Comparison of ENCODE assay signal across 25 cellular contexts in genomic region chr2:71063216-71063615, GRCh38. TPM values are rescaled to one million over a fixed set of nuclear protein-coding genes. Genes with fewer than 3 reads are reported as not detected.
DNase-seq lines count a peak whose midpoint lies in the region; ATAC-seq and TF ChIP-seq lines count a peak whose summit lies in the region.
"Had no signal": no experiment of that assay in that cellular context is flagged by ENCODE, and none has a peak within 500 bp of the region (broad histone marks: within the 10 kb centered on the region; RNA-seq: fewer than 3 reads in every experiment).

No MANE protein-coding gene starts in this region.

- intact Hi-C loops in left ventricle myocardium inferior (cut with micrococcal nuclease): no loop called here
- intact Hi-C loops in tibial artery (cut with DNase I; ENCODE audit: low total_unique reads): no loop called here

- H3K4me1 ChIP-seq in BLaER1 treated with 17β-estradiol and CSF1 and Interleukin-3, amounts not matched to agents 10 nM and 100 nM: peaks cover 28 to 80% (median 66%) of the 10 kb centered on the region in 10 experiments
- H3K4me1 ChIP-seq in trophoblast cell (ENCODE audit: control insufficient read depth in 1 of 2, insufficient read depth in 2 of 2, low read length in 2 of 2): peaks cover 6 to 11% of the 10 kb centered on the region in 2 experiments
- peaks cover 21% of the 10 kb centered on the region for H3K4me1 ChIP-seq in left ventricle myocardium inferior
- peaks cover 0 to 4% (median 2%) of the 10 kb centered on the region in 4 donors for H3K4me1 ChIP-seq in tibial artery

- H2AK5ac ChIP-seq in trophoblast cell (ENCODE audit: low read length): no peak overlapping the region

- DNase-seq in trophoblast cell (no peak), left ventricle myocardium inferior (no peak), tibial artery (no peak), NCI-H1417 (lab: John Stamatoyannopoulos, UW) (no peak)
- DNase-seq in effector CD8-positive, alpha-beta T cell (lab: John Stamatoyannopoulos, UW): no peak
- DNase-seq: 8988T; activated CD8-positive, alpha-beta T cell treated with anti-CD3 and anti-CD28 coated beads, Interleukin-2, amount 10 ng/mL, durations not matched to agents 7 days and 5 days; activated T-cell treated with anti-CD3 and anti-CD28 coated beads for 4 hours; CD4-positive, alpha-beta T cell; cortex of kidney; HCEC 1CT; naive thymus-derived CD8-positive, alpha-beta T cell; NCI-H1436 treated with DMSO at 0.1 percent for 48 hours; NCI-H446 treated with DMSO at 0.1 percent for 48 hours; OCI-M1; retina; SK-N-SH; small intestine; stimulated activated CD4-positive, alpha-beta T cell treated with anti-CD3 and anti-CD28 coated beads, Interleukin-2, amount 100 ng/mL, for 24 hours; T-helper 17 cell had no signal

- peak overlapping the region in 9 of 11 experiments; percentile 87 to 100 (median 96); a peak in 17 of 22 replicates for H3K27ac ChIP-seq in BLaER1 treated with 17β-estradiol and CSF1 and Interleukin-3, amounts not matched to agents 10 nM and 100 nM
- H3K27ac ChIP-seq in angular gyrus (ENCODE audit: low read depth, low read length) (peak overlapping the region; percentile 18), trophoblast cell (ENCODE audit: low read depth, low read length) (no peak overlapping the region), left ventricle myocardium inferior (replicated peaks) (no peak overlapping the region), tibial artery (no peak overlapping the region)
- H3K27ac ChIP-seq: ascending aorta, KMS-11 had no signal

- no peak overlapping the region for H2AFZ ChIP-seq in trophoblast cell (ENCODE audit: insufficient read depth, low read length, poor library complexity)

- H2BK120ac ChIP-seq in trophoblast cell (ENCODE audit: insufficient read depth, low read length, poor library complexity): no peak overlapping the region

- H3K9me3 ChIP-seq in BLaER1 treated with 17β-estradiol and CSF1 and Interleukin-3, amounts not matched to agents 10 nM and 100 nM (replicated peaks in 1 of 11): no peaks in the 10 kb centered on the region
- no peaks in the 10 kb centered on the region for H3K9me3 ChIP-seq in trophoblast cell (ENCODE audit: insufficient read depth, low read depth, low read length)
- H3K9me3 ChIP-seq in left ventricle myocardium inferior (replicated peaks): no peaks in the 10 kb centered on the region
- H3K9me3 ChIP-seq in tibial artery: no peaks in the 10 kb centered on the region
- H3K9me3 ChIP-seq: ascending aorta, SK-N-SH had no signal

- H3K36me3 ChIP-seq in BLaER1 treated with 17β-estradiol and CSF1 and Interleukin-3, amounts not matched to agents 10 nM and 100 nM: peaks cover 0 to under 1% (median 0%) of the 10 kb centered on the region in 11 experiments; a peak in 1 of 22 replicates
- no peaks in the 10 kb centered on the region for H3K36me3 ChIP-seq in trophoblast cell (ENCODE audit: control insufficient read depth in 1 of 2, insufficient read depth in 2 of 2, low read length in 2 of 2)
- no peaks in the 10 kb centered on the region for H3K36me3 ChIP-seq in left ventricle myocardium inferior
- no peaks in the 10 kb centered on the region for H3K36me3 ChIP-seq in tibial artery
- H3K36me3 ChIP-seq: ascending aorta had no signal

- H2BK5ac ChIP-seq in trophoblast cell (ENCODE audit: low read depth, low read length, poor library complexity): no peak overlapping the region

- peaks cover 6% of the 10 kb centered on the region for H3K79me2 ChIP-seq in trophoblast cell (ENCODE audit: control insufficient read depth, insufficient read depth, low read length, poor library complexity)

- no peak for TF ChIP-seq CTCF in left ventricle myocardium inferior (IDR thresholded peaks at IDR 0.05; ENCODE audit: borderline replicate concordance)
- TF ChIP-seq CTCF in tibial artery (IDR thresholded peaks at IDR 0.05): no peak

- H3K14ac ChIP-seq in trophoblast cell (ENCODE audit: low read length): no peak overlapping the region

- peak; percentile 31 for ATAC-seq in GM19463 (IDR thresholded peaks at IDR 0.05; ENCODE audit: unreplicated experiment)
- ATAC-seq: activated CD8-positive, alpha-beta T cell treated with anti-CD3 and anti-CD28 coated beads, Interleukin-2, amount 10 ng/mL, durations not matched to agents 7 days and 5 days; naive thymus-derived CD8-positive, alpha-beta T cell; T-helper 17 cell had no signal

- WGBS in trophoblast cell (ENCODE audit: extremely low coverage, insufficient coverage, insufficient read length): no CpG with 5 or more reads among the region's 1 CpG

- no peak overlapping the region for H4K12ac ChIP-seq in trophoblast cell (ENCODE audit: low read depth, low read length)

- H3K27me3 ChIP-seq in BLaER1 treated with 17β-estradiol and CSF1 and Interleukin-3, amounts not matched to agents 10 nM and 100 nM: no peaks in the 10 kb centered on the region
- H3K27me3 ChIP-seq in trophoblast cell (ENCODE audit: insufficient read depth, low read length) (no peaks in the 10 kb centered on the region), left ventricle myocardium inferior (ENCODE audit: low read depth) (peaks cover 29% of the 10 kb centered on the region), tibial artery (peaks cover 0 to 23% of the 10 kb centered on the region in 2 donors)
- H3K27me3 ChIP-seq: ascending aorta had no signal

- no peaks in the 10 kb centered on the region for H4K20me1 ChIP-seq in BLaER1 treated with 17β-estradiol and CSF1 and Interleukin-3, amounts not matched to agents 10 nM and 100 nM

- H3K4me2 ChIP-seq in BLaER1 treated with 17β-estradiol and CSF1 and Interleukin-3, amounts not matched to agents 10 nM and 100 nM: peak overlapping the region in 8 of 11 experiments; percentile 76 to 98 (median 96); a peak in 15 of 22 replicates
- H3K4me2 ChIP-seq in trophoblast cell (ENCODE audit: low read length): no peak overlapping the region
- H3K4me2 ChIP-seq: SK-N-SH had no signal

- no peak overlapping the region for H4K8ac ChIP-seq in trophoblast cell (ENCODE audit: low read depth, low read length)

- H2BK12ac ChIP-seq in trophoblast cell (ENCODE audit: low read length): no peak overlapping the region

- no peak overlapping the region for H3K4ac ChIP-seq in trophoblast cell (ENCODE audit: low read depth, low read length)

- H3K4me3 ChIP-seq in BLaER1 treated with 17β-estradiol and CSF1 and Interleukin-3, amounts not matched to agents 10 nM and 100 nM: peak overlapping the region in 6 of 10 experiments; percentile 37 to 70 (median 59); a peak in 11 of 20 replicates
- no peak overlapping the region for H3K4me3 ChIP-seq in trophoblast cell (ENCODE audit: low read depth, low read length)
- H3K4me3 ChIP-seq in left ventricle myocardium inferior: no peak overlapping the region
- H3K4me3 ChIP-seq in tibial artery: no peak overlapping the region
- H3K4me3 ChIP-seq: ascending aorta had no signal

- no peak overlapping the region for H3K23ac ChIP-seq in trophoblast cell (ENCODE audit: low read length)

- H3K9ac ChIP-seq in BLaER1 treated with 17β-estradiol and CSF1 and Interleukin-3, amounts not matched to agents 10 nM and 100 nM: peak overlapping the region in 7 of 11 experiments; percentile 75 to 97 (median 90); a peak in 12 of 22 replicates
- peak overlapping the region; percentile 29 for H3K9ac ChIP-seq in trophoblast cell (ENCODE audit: low read length)
- H3K9ac ChIP-seq: KMS-11, SK-N-SH had no signal

- peaks cover 11% of the 10 kb centered on the region for H3K79me1 ChIP-seq in trophoblast cell (ENCODE audit: low read length)

- no peak overlapping the region for H3K18ac ChIP-seq in trophoblast cell (ENCODE audit: low read length)

- no peak overlapping the region for H4K91ac ChIP-seq in trophoblast cell (ENCODE audit: low read depth, low read length)

RNA-seq across cellular contexts. Expression of gene NAGK, which starts 5.2 kb away (rescaled TPM):
- polyA plus RNA-seq in trophoblast cell (2013): 136 and 145 TPM in 2 replicates
- 46.7 TPM for total RNA-seq in left ventricle myocardium inferior

Comparison
In these comparisons a context has a peak if more than half of its experiments do, and no peak if none do; other contexts are left out.
1. H3K27ac ChIP-seq: peak in BLaER1 treated with 17β-estradiol and CSF1 and Interleukin-3, amounts not matched to agents 10 nM and 100 nM (9 of 11) and angular gyrus (single experiment); none in trophoblast cell (single experiment), left ventricle myocardium inferior (single experiment) and tibial artery (0 of 2).
2. H3K4me3 ChIP-seq: peak in BLaER1 treated with 17β-estradiol and CSF1 and Interleukin-3, amounts not matched to agents 10 nM and 100 nM (6 of 10); none in trophoblast cell (single experiment), left ventricle myocardium inferior (single experiment) and tibial artery (0 of 2).